18 cellular contexts compared by ENCODE assay signal in the genomic region with DNA sequence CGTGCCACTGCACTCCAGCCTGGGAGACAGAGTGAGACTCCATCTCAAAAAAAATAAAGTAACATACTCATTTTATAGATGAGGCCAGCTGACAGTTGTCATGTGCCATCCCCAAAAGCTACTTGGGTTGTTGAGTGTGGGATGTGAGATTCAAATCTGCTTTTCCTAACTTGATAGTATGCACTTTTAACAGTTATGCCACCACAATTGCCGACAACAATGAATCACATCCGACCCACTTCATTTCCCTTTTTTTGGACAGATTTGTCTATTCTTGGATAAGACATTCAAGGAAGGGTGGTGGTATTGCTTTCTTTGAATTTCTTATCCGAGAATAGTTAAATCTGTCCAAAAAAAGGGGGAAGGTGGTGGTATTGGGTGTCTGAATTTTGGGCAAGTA.
"Had no signal": no experiment of that assay in that cellular context is flagged by ENCODE, and none has a peak within 500 bp of the region (broad histone marks: within the 10 kb centered on the region; RNA-seq: fewer than 3 reads in every experiment).

No MANE protein-coding gene starts in this region.

- DNase-seq: activated CD4-positive, alpha-beta T cell treated with anti-CD3 and anti-CD28 coated beads, Interleukin-2, amount 10 ng/mL, durations not matched to agents 7 days and 5 days; activated CD8-positive, alpha-beta memory T cell treated with anti-CD3 and anti-CD28 coated beads, Interleukin-2, amount 10 ng/mL, durations not matched to agents 7 days and 5 days; activated CD8-positive, alpha-beta T cell treated with anti-CD3 and anti-CD28 coated beads for 36 hours; activated gamma-delta T cell; activated T-cell treated with anti-CD3 and anti-CD28 coated beads for 4 hours; aorta; brain microvascular endothelial cell; caudate nucleus; glutamatergic neuron; immature natural killer cell; naive thymus-derived CD4-positive, alpha-beta T cell; occipital lobe; right lobe of liver; stimulated activated CD4-positive, alpha-beta T cell treated with anti-CD3 and anti-CD28 coated beads, Interleukin-15, amount 100 ng/mL, for 24 hours; stimulated activated naive B cell treated with anti-CD40 and anti-IgM and Interleukin-4, amounts not matched to agents 10 μg/mL and 1 μg/mL and 100 μg/mL, for 72 hours; T1000; testis; uterus had no signal
